24 cellular contexts compared by ENCODE assay signal in genomic region chr3:61277411-61277810, GRCh38.
"Had no signal": no experiment of that assay in that cellular context is flagged by ENCODE, and none has a peak within 500 bp of the region (broad histone marks: within the 10 kb centered on the region; RNA-seq: fewer than 3 reads in every experiment).

No MANE protein-coding gene starts in this region.

- H3K27me3 ChIP-seq: SJCRH30 had no signal

- FAIRE-seq: HTR-8/SVneo, K562 had no signal

- DNase-seq: Kasumi-1, MM.1S, NCI-H1092 treated with DMSO at 0.1 percent for 48 hours, NCI-H1436, NCI-H187, NCI-H2029, NCI-H2081 treated with DMSO at 0.1 percent for 48 hours, NCI-H2171, NCI-H226, NCI-H446, NCI-H510A, NCI-H524 treated with DMSO at 0.1 percent for 48 hours, NCI-H69, NCI-H774, PC-3, SHP77, SJCRH30 had no signal

- H3K9me3 ChIP-seq: SJCRH30 had no signal

- ATAC-seq: K562, Panc1, PC-3, SK-N-SH treated with all-trans-retinoic acid at 6 μM for 48 hours had no signal

- H3K4me1 ChIP-seq: SJCRH30 had no signal

- H3K4me2 ChIP-seq: KMS-11 had no signal

- H3K36me3 ChIP-seq: SJCRH30 had no signal

- H3K4me3 ChIP-seq: K562, SJCRH30 had no signal

- H3K27ac ChIP-seq: HL-60, KMS-11, RWPE1, SJCRH30 had no signal

- H3K9ac ChIP-seq: KMS-11 had no signal
